3 cellular contexts compared by ENCODE assay signal in the genomic region with DNA sequence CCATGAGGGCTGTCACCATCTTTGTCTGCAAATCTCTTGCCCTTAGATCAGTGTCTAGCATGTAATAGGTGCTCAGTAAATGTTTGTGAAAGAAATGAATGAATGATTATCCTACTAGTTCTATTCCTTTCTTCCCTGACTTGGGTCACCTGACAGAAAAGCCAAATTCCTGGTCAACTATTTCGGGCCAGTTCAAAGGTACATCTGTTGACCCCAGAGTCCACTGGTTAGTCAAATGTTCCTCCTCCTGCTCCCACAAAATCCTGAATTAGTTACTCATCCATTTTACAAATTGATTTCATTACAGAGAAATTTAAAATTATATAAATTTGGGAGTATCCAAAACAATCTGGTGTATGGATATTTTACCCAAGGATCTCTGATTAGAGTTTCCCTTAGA.
"Had no signal": no experiment of that assay in that cellular context is flagged by ENCODE, and none has a peak within 500 bp of the region (broad histone marks: within the 10 kb centered on the region; RNA-seq: fewer than 3 reads in every experiment).

No MANE protein-coding gene starts in this region.

- DNase-seq: GDM1, GF-D8 had no signal

- ATAC-seq: GM12878 had no signal

- H3K4me3 ChIP-seq: GM12878 had no signal
